ENCODE assay signal across 1 cellular context in genomic region chr15:98647026-98647773, GRCh38.
TF ChIP-seq lines count a peak whose summit lies in the region.

No MANE protein-coding gene starts in this region.

TF ChIP-seq in HEK293, 187 proteins besides CTCF, POLR2A, EP300 and RAD21 (continued from another document):
- TF ChIP-seq TSHZ1 (tag by site-specific recombination; IDR thresholded peaks at IDR 0.05; ENCODE audit: borderline replicate concordance) (no peak), ZBTB21 (tag by site-specific recombination; IDR thresholded peaks at IDR 0.05) (no peak), WT1 (tag by site-specific recombination; IDR thresholded peaks at IDR 0.05) (peak; percentile 68), ZNF645 (tag by site-specific recombination; IDR thresholded peaks at IDR 0.05) (no peak), ZNF473 (tag by site-specific recombination; IDR thresholded peaks at IDR 0.05) (no peak), ZNF404 (tag by site-specific recombination; IDR thresholded peaks at IDR 0.05) (no peak), ZNF214 (tag by site-specific recombination; IDR thresholded peaks at IDR 0.05; ENCODE audit: borderline replicate concordance) (no peak), ZBTB6 (tag by site-specific recombination; IDR thresholded peaks at IDR 0.05) (peak; percentile 29; the same call in 1 of the 2 replicates), SP3 (tag by site-specific recombination; IDR thresholded peaks at IDR 0.05) (peak; percentile 58), ZNF768 (tag by site-specific recombination; IDR thresholded peaks at IDR 0.05) (no peak), ZNF138 (tag by site-specific recombination; IDR thresholded peaks at IDR 0.05; ENCODE audit: borderline replicate concordance) (no peak), GFI1B (tag by site-specific recombination; IDR thresholded peaks at IDR 0.05) (no peak), AEBP2 (tag by site-specific recombination; IDR thresholded peaks at IDR 0.05; ENCODE audit: borderline replicate concordance) (no peak), OVOL3 (tag by site-specific recombination; IDR thresholded peaks at IDR 0.05) (no peak), PRDM2 (tag by site-specific recombination; IDR thresholded peaks at IDR 0.05; ENCODE audit: borderline replicate concordance) (no peak), ZNF223 (tag by site-specific recombination; IDR thresholded peaks at IDR 0.05) (no peak)
